ENCODE assay signal across 8 cellular contexts in the genomic region with DNA sequence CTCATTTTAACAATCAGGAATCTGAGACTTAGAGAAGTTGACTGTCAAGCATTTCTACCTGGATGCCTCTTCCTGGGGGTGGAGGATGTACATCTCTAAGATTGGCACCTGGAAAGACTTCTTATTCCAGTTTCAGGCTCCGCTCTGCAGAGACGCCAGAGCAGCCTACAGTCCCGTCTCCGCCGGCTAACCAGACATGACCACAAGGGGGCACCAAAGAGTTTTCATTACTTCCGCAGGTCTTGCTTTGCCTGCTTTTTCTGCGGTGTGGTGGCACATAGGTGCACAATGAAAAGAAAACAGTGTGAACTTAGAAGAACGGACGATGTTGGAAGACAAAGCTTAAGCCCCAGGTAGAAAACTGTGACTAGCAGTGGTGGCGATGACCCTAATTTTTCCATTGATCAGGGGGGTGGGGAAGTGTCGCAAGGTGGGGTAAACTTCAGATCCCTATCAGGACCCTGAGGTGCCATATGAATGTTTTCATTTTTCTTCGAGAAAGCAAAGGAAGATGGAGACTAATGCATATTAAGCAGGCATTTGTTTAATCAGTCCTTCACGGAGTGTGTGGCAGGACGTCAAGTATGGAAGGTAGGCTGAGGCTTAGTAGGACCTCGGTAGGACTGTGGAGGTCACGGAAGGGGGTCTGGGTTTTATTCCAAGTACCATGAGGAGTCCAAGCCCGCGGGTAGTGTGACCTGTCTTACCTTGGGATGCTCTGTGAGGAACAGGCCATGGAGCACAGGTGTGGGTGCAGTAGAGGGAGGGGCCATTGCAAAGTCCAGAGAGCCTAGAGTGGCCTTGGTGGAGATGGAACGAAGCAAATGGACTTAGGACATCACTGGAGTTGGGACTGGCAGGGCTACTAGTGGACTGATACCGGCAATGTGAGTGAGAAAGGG.
DNase-seq lines count a peak whose midpoint lies in the region; TF ChIP-seq lines count a peak whose summit lies in the region.

No MANE protein-coding gene starts in this region.

- H3K27me3 Mint-ChIP-seq in H9 (ENCODE audit: low read depth), result peaks cover 20% of the 10 kb centered on the region

- H4K20me1 ChIP-seq in H9 (ENCODE audit: control insufficient read depth, insufficient read depth, insufficient read length), result no peaks in the 10 kb centered on the region

- H3K27me3 ChIP-seq in H9 (ENCODE audit: insufficient read depth, low read length) (no peaks in the 10 kb centered on the region), ascending aorta (no peaks in the 10 kb centered on the region), skeletal muscle satellite cell (ENCODE audit: control insufficient read depth, insufficient read depth, low read length) (peaks cover 10% of the 10 kb centered on the region)

- TF ChIP-seq CTCF in H9 (conservative IDR thresholded peaks at IDR 0.05), result peak; percentile 90
- peak; percentile 51 to 84 (median 79) for TF ChIP-seq CTCF in ascending aorta (IDR thresholded peaks at IDR 0.05)

- H2BK15ac ChIP-seq in H9 (ENCODE audit: low read depth, low read length), result no peak overlapping the region

- H3K9ac ChIP-seq in H9 (ENCODE audit: extremely low read depth, insufficient read length, low read length) (no peak overlapping the region), skeletal muscle satellite cell (ENCODE audit: low read depth, low read length) (no peak overlapping the region)

- H3K9me3 ChIP-seq in H9 (ENCODE audit: control insufficient read depth, low read depth, low read length) (no peaks in the 10 kb centered on the region), ascending aorta (no peaks in the 10 kb centered on the region), skeletal muscle satellite cell (replicated peaks; ENCODE audit: low read length) (no peaks in the 10 kb centered on the region)

- no peak overlapping the region for H2BK5ac ChIP-seq in H9 (ENCODE audit: insufficient read length, low read length)

- no peak overlapping the region for H3K18ac ChIP-seq in H9 (ENCODE audit: insufficient read length, low read depth, low read length)

- H3T11ph ChIP-seq in H9 (ENCODE audit: low read length), result no peak overlapping the region

- H3K9me3 Mint-ChIP-seq in H9, result no peaks in the 10 kb centered on the region; a peak in 2 of 5 replicates

- no peaks in the 10 kb centered on the region for H3K36me3 Mint-ChIP-seq in H9 (ENCODE audit: insufficient read depth in 1 of 3, low read depth in 3 of 3)

- H3K4me1 ChIP-seq in H9 (ENCODE audit: insufficient read depth, low read length) (no peaks in the 10 kb centered on the region), ascending aorta (no peaks in the 10 kb centered on the region), skeletal muscle satellite cell (ENCODE audit: control insufficient read depth, insufficient read depth, low read length) (peaks cover 4% of the 10 kb centered on the region)

- H3K4me3 ChIP-seq in ascending aorta (no peak overlapping the region), skeletal muscle satellite cell (ENCODE audit: low read length) (no peak overlapping the region)

- H3K4ac ChIP-seq in H9 (ENCODE audit: low read depth, low read length), result no peak overlapping the region

- WGBS in H9 (ENCODE audit: extremely low coverage, insufficient read length, low lambda C conversion rate), result no CpG with 5 or more reads among the region's 20 CpGs

- H3K4me2 ChIP-seq in H9 (ENCODE audit: insufficient read depth, insufficient read length, low read length) (no peak overlapping the region), skeletal muscle satellite cell (ENCODE audit: low read length) (peak overlapping the region; percentile 60)

- no peak overlapping the region for H2BK120ac ChIP-seq in H9 (ENCODE audit: low read depth, low read length, poor library complexity, severe bottlenecking)

- no peak overlapping the region for H2BK20ac ChIP-seq in H9 (ENCODE audit: low read depth, low read length, poor library complexity, severe bottlenecking)

- DNase-seq in ELR (ENCODE audit: low read depth), result peak; percentile 89
- DNase-seq in H9, result peak; percentile 80
- DNase-seq in NCI-H1048 (lab: John Stamatoyannopoulos, UW), result peak; percentile 12
- peak in 4 of 5 experiments; percentile 28 to 67 (median 42) for DNase-seq in T-helper 2 cell
- peak in 1 of 2 donors; percentile 78 for DNase-seq in ascending aorta (ENCODE audit: low spot score in 2 of 2)
- DNase-seq in hippocampal formation (lab: John Stamatoyannopoulos, UW), result peak; percentile 19 to 50
- no peak for DNase-seq in cerebellar nuclear complex (lab: John Stamatoyannopoulos, UW)

- no peaks in the 10 kb centered on the region for H3K79me2 ChIP-seq in H9 (ENCODE audit: insufficient read depth, low read length)

- H3K36me3 ChIP-seq in ascending aorta, result no peaks in the 10 kb centered on the region
- H3K36me3 ChIP-seq in skeletal muscle satellite cell (ENCODE audit: insufficient read depth, low read length), result no peaks in the 10 kb centered on the region

- no peak overlapping the region for H3K14ac ChIP-seq in H9 (ENCODE audit: insufficient read depth, low read length)

- no peaks in the 10 kb centered on the region for H3K79me1 ChIP-seq in H9 (ENCODE audit: insufficient read depth, low read depth, low read length, poor library complexity, severe bottlenecking)

- no peak overlapping the region for H3K27ac Mint-ChIP-seq in H9

- intact Hi-C loops in ascending aorta (cut with DNase I), result loop anchor here (1.0 kb wide), 1 partner anchor 175 kb away; no protein-coding TSS in a partner anchor

- H3K56ac ChIP-seq in H9 (ENCODE audit: insufficient read length, low read depth, low read length), result no peak overlapping the region

- no peak overlapping the region for H2AK5ac ChIP-seq in H9 (ENCODE audit: insufficient read length, low read length)

- H2BK12ac ChIP-seq in H9 (ENCODE audit: insufficient read length, low read depth, low read length), result no peak overlapping the region

- no peak overlapping the region for H4K91ac ChIP-seq in H9 (ENCODE audit: insufficient read length, low read depth, low read length)

- H4K5ac ChIP-seq in H9 (ENCODE audit: insufficient read length, low read depth, low read length), result no peak overlapping the region

- peaks cover 11 to 16% of the 10 kb centered on the region in 2 experiments for H3K4me1 Mint-ChIP-seq in H9

- no peak overlapping the region for H3K23ac ChIP-seq in H9 (ENCODE audit: insufficient read length, low read depth, low read length)

- no peak overlapping the region for H3K4me3 Mint-ChIP-seq in H9

- no peak overlapping the region for H3K27ac ChIP-seq in H9 (ENCODE audit: insufficient read length, low read depth, low read length)
- H3K27ac ChIP-seq in ascending aorta, result no peak overlapping the region

- H2AFZ ChIP-seq in H9 (ENCODE audit: low read length), result no peak overlapping the region

- H3K23me2 ChIP-seq in H9 (ENCODE audit: insufficient read length, low read depth, low read length, poor library complexity, severe bottlenecking), result no peaks in the 10 kb centered on the region

- H4K8ac ChIP-seq in H9 (replicated peaks; ENCODE audit: insufficient read length, low read depth, low read length), result no peak overlapping the region

Comparison
In these comparisons a context has a peak if more than half of its experiments do, and no peak if none do; other contexts are left out.
1. DNase-seq: peak in ELR (single experiment), H9 (single experiment), NCI-H1048 (single experiment), T-helper 2 cell (4 of 5) and hippocampal formation (2 of 2); none in cerebellar nuclear complex (0 of 2).